ENCODE assay signal across 24 cellular contexts in the genomic region with DNA sequence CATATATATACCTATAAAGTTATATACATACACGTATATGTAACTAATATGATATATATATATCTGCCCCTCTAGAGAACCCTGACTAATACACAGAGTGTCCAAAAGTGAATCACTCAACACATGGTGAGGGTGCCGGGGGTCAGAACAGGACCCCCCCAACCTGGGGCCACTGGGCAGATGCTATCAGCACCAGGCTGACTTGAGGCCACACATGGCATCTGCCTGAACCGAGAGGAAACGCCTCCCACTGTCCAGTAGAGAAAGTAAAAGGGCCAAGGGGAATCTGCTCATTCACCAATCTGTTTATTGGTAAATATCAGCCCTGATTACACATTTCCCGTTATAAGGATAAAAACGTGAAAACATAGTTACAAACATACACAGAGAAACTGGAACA.
"Had no signal": no experiment of that assay in that cellular context is flagged by ENCODE, and none has a peak within 500 bp of the region (broad histone marks: within the 10 kb centered on the region; RNA-seq: fewer than 3 reads in every experiment).

No MANE protein-coding gene starts in this region.

- DNase-seq: activated CD4-positive, alpha-beta memory T cell treated with anti-CD3 and anti-CD28 coated beads for 36 hours; activated CD4-positive, alpha-beta T cell treated with anti-CD3 and anti-CD28 coated beads for 36 hours; activated CD4-positive, alpha-beta T cell treated with anti-CD3 and anti-CD28 coated beads, Interleukin-2, amount 10 ng/mL, durations not matched to agents 24 days and 14 days; activated CD4-positive, CD25-positive, alpha-beta regulatory T cell; activated CD4-positive, CD25-positive, alpha-beta regulatory T cell treated with anti-CD3 and anti-CD28 coated beads, Interleukin-2, amount 50 U/mL, for 72 hours; activated CD8-positive, alpha-beta memory T cell treated with anti-CD3 and anti-CD28 coated beads, Interleukin-2, amount 10 ng/mL, durations not matched to agents 7 days and 5 days; activated CD8-positive, alpha-beta memory T cell treated with anti-CD3 and anti-CD28 coated beads, Interleukin-2, amount 50 U/mL, for 4 hours; activated CD8-positive, alpha-beta T cell treated with anti-CD3 and anti-CD28 coated beads, Interleukin-2, amount 10 ng/mL, durations not matched to agents 7 days and 5 days; activated gamma-delta T cell treated with Interleukin-2 at 50 U/mL for 16 hours; activated naive CD4-positive, alpha-beta T cell treated with anti-CD3 and anti-CD28 coated beads, Interleukin-2, amount 50 U/mL, for 16 hours; activated naive CD4-positive, alpha-beta T cell treated with Interleukin-2 at 50 U/mL for 16 hours; activated T-cell treated with anti-CD3 and anti-CD28 coated beads, Interleukin-2, amount 50 U/mL, for 1 hour; activated T-cell treated with anti-CD3 and anti-CD28 coated beads, Interleukin-2, amount 50 U/mL, for 48 hours; amniotic stem cell; anterior cingulate cortex; brain microvascular endothelial cell; caudate nucleus; colonic mucosa; effector memory CD4-positive, alpha-beta T cell; endodermal cell; foreskin fibroblast; T-helper 2 cell had no signal

- H3K27ac ChIP-seq: brain microvascular endothelial cell, colonic mucosa, dorsolateral prefrontal cortex had no signal

- H3K9me3 ChIP-seq: colonic mucosa had no signal

- H3K27me3 ChIP-seq: brain microvascular endothelial cell, colonic mucosa had no signal

- H3K36me3 ChIP-seq: brain microvascular endothelial cell, colonic mucosa had no signal

- H3K4me1 ChIP-seq: colonic mucosa had no signal

- H3K4me3 ChIP-seq: colonic mucosa, dorsolateral prefrontal cortex had no signal

- ATAC-seq: activated CD4-positive, alpha-beta T cell treated with anti-CD3 and anti-CD28 coated beads for 36 hours; activated CD8-positive, alpha-beta memory T cell treated with anti-CD3 and anti-CD28 coated beads, Interleukin-2, amount 10 ng/mL, durations not matched to agents 7 days and 5 days; activated CD8-positive, alpha-beta T cell treated with anti-CD3 and anti-CD28 coated beads, Interleukin-2, amount 10 ng/mL, durations not matched to agents 7 days and 5 days; esophagus mucosa had no signal
